In genomic region chr10:74022941-74023629, GRCh38 we compare ENCODE assay signal across 3 cellular contexts.
A peak's percentile ranks its signal among the peaks of the same experiment; 100 is the strongest.
TF ChIP-seq lines count a peak whose summit lies in the region.

No MANE protein-coding gene starts in this region.

TF ChIP-seq in SK-N-SH, 30 proteins besides CTCF, POLR2A, EP300 and RAD21 (continued from another document):
- TF ChIP-seq, protein P1, sequence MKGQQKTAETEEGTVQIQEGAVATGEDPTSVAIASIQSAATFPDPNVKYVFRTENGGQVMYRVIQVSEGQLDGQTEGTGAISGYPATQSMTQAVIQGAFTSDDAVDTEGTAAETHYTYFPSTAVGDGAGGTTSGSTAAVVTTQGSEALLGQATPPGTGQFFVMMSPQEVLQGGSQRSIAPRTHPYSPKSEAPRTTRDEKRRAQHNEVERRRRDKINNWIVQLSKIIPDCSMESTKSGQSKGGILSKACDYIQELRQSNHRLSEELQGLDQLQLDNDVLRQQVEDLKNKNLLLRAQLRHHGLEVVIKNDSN (IDR thresholded peaks at IDR 0.05; ENCODE audit: borderline replicate concordance, low read depth), result no peak
- 0 out of 2 replicates have a peak, but pooled peaks have one; percentile 31 for TF ChIP-seq MEF2A (IDR thresholded peaks at IDR 0.05; ENCODE audit: borderline replicate concordance, low read depth)
- no peak for TF ChIP-seq TAF1 (IDR thresholded peaks at IDR 0.05; ENCODE audit: borderline replicate concordance, low read depth, low read length)
- no peak for TF ChIP-seq FOSL2 (IDR thresholded peaks at IDR 0.05; ENCODE audit: borderline replicate concordance, low read depth)
- TF ChIP-seq FOXJ3 (CRISPR knock-in tag; IDR thresholded peaks at IDR 0.05), result no peak
- TF ChIP-seq YY1 (IDR thresholded peaks at IDR 0.05; ENCODE audit: low read depth), result no peak

TF ChIP-seq in SK-N-SH treated with all-trans-retinoic acid at 6 μM for 48 hours, 23 proteins besides CTCF, POLR2A, EP300 and RAD21 (continued from another document):
- TF ChIP-seq TCF4 (CRISPR knock-in tag; IDR thresholded peaks at IDR 0.05; ENCODE audit: borderline replicate concordance) (no peak), BACH2 (CRISPR knock-in tag; IDR thresholded peaks at IDR 0.05; ENCODE audit: borderline replicate concordance) (no peak), RARB (CRISPR knock-in tag; IDR thresholded peaks at IDR 0.05) (no peak), GLIS3 (CRISPR knock-in tag; IDR thresholded peaks at IDR 0.05) (no peak), CSRNP3 (CRISPR knock-in tag; IDR thresholded peaks at IDR 0.05) (no peak)
- TF ChIP-seq, protein P2, sequence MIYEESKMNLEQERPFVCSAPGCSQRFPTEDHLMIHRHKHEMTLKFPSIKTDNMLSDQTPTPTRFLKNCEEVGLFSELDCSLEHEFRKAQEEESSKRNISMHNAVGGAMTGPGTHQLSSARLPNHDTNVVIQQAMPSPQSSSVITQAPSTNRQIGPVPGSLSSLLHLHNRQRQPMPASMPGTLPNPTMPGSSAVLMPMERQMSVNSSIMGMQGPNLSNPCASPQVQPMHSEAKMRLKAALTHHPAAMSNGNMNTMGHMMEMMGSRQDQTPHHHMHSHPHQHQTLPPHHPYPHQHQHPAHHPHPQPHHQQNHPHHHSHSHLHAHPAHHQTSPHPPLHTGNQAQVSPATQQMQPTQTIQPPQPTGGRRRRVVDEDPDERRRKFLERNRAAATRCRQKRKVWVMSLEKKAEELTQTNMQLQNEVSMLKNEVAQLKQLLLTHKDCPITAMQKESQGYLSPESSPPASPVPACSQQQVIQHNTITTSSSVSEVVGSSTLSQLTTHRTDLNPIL (CRISPR knock-in tag; IDR thresholded peaks at IDR 0.05; ENCODE audit: low read depth), result no peak
- TF ChIP-seq, protein P3, sequence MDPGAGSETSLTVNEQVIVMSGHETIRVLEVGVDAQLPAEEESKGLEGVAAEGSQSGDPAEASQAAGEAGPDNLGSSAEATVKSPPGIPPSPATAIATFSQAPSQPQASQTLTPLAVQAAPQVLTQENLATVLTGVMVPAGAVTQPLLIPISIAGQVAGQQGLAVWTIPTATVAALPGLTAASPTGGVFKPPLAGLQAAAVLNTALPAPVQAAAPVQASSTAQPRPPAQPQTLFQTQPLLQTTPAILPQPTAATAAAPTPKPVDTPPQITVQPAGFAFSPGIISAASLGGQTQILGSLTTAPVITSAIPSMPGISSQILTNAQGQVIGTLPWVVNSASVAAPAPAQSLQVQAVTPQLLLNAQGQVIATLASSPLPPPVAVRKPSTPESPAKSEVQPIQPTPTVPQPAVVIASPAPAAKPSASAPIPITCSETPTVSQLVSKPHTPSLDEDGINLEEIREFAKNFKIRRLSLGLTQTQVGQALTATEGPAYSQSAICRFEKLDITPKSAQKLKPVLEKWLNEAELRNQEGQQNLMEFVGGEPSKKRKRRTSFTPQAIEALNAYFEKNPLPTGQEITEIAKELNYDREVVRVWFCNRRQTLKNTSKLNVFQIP (CRISPR knock-in tag; IDR thresholded peaks at IDR 0.05; ENCODE audit: borderline replicate concordance, low read depth), result no peak

TF ChIP-seq in K562, 482 proteins besides CTCF, POLR2A, EP300 and RAD21 (continued from another document):
- TF ChIP-seq ZKSCAN8 (CRISPR knock-in tag; IDR thresholded peaks at IDR 0.05) (peak; percentile 31; the same call in 1 of the 2 replicates), TAF15 (IDR thresholded peaks at IDR 0.05; ENCODE audit: low read depth, low read length) (no peak), HLTF (IDR thresholded peaks at IDR 0.05) (no peak), ZNF217 (CRISPR knock-in tag; IDR thresholded peaks at IDR 0.05) (no peak), FOXA3 (CRISPR knock-in tag; conservative IDR thresholded peaks at IDR 0.05 in 1 of 2, IDR thresholded peaks at IDR 0.05 in 1 of 2) (0 out of 4 replicates have a peak, but pooled peaks of 1 of the 2 experiments have one; percentile 13), ZNF316 (IDR thresholded peaks at IDR 0.05) (no peak), TGIF2 (CRISPR knock-in tag; IDR thresholded peaks at IDR 0.05) (no peak), ZNF143 (CRISPR knock-in tag; IDR thresholded peaks at IDR 0.05) (no peak), ZNF165 (CRISPR knock-in tag; IDR thresholded peaks at IDR 0.05; ENCODE audit: borderline replicate concordance) (no peak), RB1 (IDR thresholded peaks at IDR 0.05; ENCODE audit: low read depth) (no peak), ZFP1 (CRISPR knock-in tag; IDR thresholded peaks at IDR 0.05) (no peak), HMG20B (CRISPR knock-in tag; IDR thresholded peaks at IDR 0.05) (no peak), HNRNPK (IDR thresholded peaks at IDR 0.05; ENCODE audit: low read depth, low read length, poor library complexity, severe bottlenecking) (no peak), THAP12 (CRISPR knock-in tag; IDR thresholded peaks at IDR 0.05) (0 out of 2 replicates have a peak, but pooled peaks have one; percentile 40), CHD1 (IDR thresholded peaks at IDR 0.05; ENCODE audit: low read length) (no peak), DNMT1 (IDR thresholded peaks at IDR 0.05) (no peak), ZNF592 (IDR thresholded peaks at IDR 0.05) (peak; percentile 48; the same call in 1 of the 2 replicates)
- TF ChIP-seq, protein P4, sequence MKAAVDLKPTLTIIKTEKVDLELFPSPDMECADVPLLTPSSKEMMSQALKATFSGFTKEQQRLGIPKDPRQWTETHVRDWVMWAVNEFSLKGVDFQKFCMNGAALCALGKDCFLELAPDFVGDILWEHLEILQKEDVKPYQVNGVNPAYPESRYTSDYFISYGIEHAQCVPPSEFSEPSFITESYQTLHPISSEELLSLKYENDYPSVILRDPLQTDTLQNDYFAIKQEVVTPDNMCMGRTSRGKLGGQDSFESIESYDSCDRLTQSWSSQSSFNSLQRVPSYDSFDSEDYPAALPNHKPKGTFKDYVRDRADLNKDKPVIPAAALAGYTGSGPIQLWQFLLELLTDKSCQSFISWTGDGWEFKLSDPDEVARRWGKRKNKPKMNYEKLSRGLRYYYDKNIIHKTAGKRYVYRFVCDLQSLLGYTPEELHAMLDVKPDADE (conservative IDR thresholded peaks at IDR 0.05; ENCODE audit: control insufficient read depth, low read depth, low read length), result no peak
- TF ChIP-seq, protein P5, sequence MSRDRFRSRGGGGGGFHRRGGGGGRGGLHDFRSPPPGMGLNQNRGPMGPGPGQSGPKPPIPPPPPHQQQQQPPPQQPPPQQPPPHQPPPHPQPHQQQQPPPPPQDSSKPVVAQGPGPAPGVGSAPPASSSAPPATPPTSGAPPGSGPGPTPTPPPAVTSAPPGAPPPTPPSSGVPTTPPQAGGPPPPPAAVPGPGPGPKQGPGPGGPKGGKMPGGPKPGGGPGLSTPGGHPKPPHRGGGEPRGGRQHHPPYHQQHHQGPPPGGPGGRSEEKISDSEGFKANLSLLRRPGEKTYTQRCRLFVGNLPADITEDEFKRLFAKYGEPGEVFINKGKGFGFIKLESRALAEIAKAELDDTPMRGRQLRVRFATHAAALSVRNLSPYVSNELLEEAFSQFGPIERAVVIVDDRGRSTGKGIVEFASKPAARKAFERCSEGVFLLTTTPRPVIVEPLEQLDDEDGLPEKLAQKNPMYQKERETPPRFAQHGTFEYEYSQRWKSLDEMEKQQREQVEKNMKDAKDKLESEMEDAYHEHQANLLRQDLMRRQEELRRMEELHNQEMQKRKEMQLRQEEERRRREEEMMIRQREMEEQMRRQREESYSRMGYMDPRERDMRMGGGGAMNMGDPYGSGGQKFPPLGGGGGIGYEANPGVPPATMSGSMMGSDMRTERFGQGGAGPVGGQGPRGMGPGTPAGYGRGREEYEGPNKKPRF (IDR thresholded peaks at IDR 0.05; ENCODE audit: low read depth, low read length), result no peak
